Comparison of ENCODE assay signal across 9 cellular contexts in genomic region chr13:79522583-79522982, GRCh38. TPM values are rescaled to one million over a fixed set of nuclear protein-coding genes. Genes with fewer than 3 reads are reported as not detected.
A peak's percentile ranks its signal among the peaks of the same experiment; 100 is the strongest.
DNase-seq lines count a peak whose midpoint lies in the region; ATAC-seq and TF ChIP-seq lines count a peak whose summit lies in the region.
"Had no signal": no experiment of that assay in that cellular context is flagged by ENCODE, and none has a peak within 500 bp of the region (broad histone marks: within the 10 kb centered on the region; RNA-seq: fewer than 3 reads in every experiment).

No MANE protein-coding gene starts in this region.

- no peaks in the 10 kb centered on the region for H3K27me3 ChIP-seq in CD8-positive, alpha-beta T cell (ENCODE audit: insufficient read depth, low read length)
- no peaks in the 10 kb centered on the region for H3K27me3 ChIP-seq in body of pancreas

- H3K27ac Mint-ChIP-seq in activated T-helper 2 cell treated with anti-CD3 and anti-CD28 coated beads, Interferon-gamma antibody, Interleukin-2, Interleukin-4, amounts not matched to agents 10 μg/mL and 5 μg/mL and 100 μg/mL, durations not matched to agents 14 hours and 24 hours and 36 hours = peak overlapping the region; percentile 89
- H3K27ac Mint-ChIP-seq in CD8-positive, alpha-beta T cell = no peak overlapping the region

- TF ChIP-seq CTCF in CD8-positive, alpha-beta T cell (IDR thresholded peaks at IDR 0.05) = no peak
- TF ChIP-seq CTCF in body of pancreas (IDR thresholded peaks at IDR 0.05) = no peak

- H3K36me3 ChIP-seq in CD8-positive, alpha-beta T cell (ENCODE audit: insufficient read depth, low read length) = no peaks in the 10 kb centered on the region
- peaks cover 0 to 6% of the 10 kb centered on the region in 2 donors for H3K36me3 ChIP-seq in body of pancreas (replicated peaks in 1 of 2; ENCODE audit: insufficient read depth in 1 of 2, low read depth in 2 of 2)

- DNase-seq in EH (ENCODE audit: low read depth) (peak; percentile 62), OCI-M2 (lab: John Stamatoyannopoulos, UW; ENCODE audit: unreplicated experiment) (no peak), cortex of kidney (lab: John Stamatoyannopoulos, UW) (no peak), body of pancreas (no peak)
- peak; percentile 58 for DNase-seq in activated T-helper 2 cell treated with anti-CD3 and anti-CD28 coated beads, Interferon-gamma antibody, Interleukin-2, Interleukin-4, amounts not matched to agents 10 μg/mL and 5 μg/mL and 100 μg/mL, durations not matched to agents 14 hours and 24 hours and 36 hours (ENCODE audit: low spot score)
- DNase-seq in CD8-positive, alpha-beta T cell = no peak

- no peaks in the 10 kb centered on the region for H3K9me3 ChIP-seq in CD8-positive, alpha-beta T cell (ENCODE audit: low read length)
- H3K9me3 ChIP-seq in body of pancreas = no peaks in the 10 kb centered on the region

- peak overlapping the region; percentile 57 for H3K4me3 Mint-ChIP-seq in activated T-helper 2 cell treated with anti-CD3 and anti-CD28 coated beads, Interferon-gamma antibody, Interleukin-2, Interleukin-4, amounts not matched to agents 10 μg/mL and 5 μg/mL and 100 μg/mL, durations not matched to agents 14 hours and 24 hours and 36 hours (ENCODE audit: low read depth)
- H3K4me3 Mint-ChIP-seq in CD8-positive, alpha-beta T cell = no peak overlapping the region

- intact Hi-C loops in activated T-helper 2 cell treated with anti-CD3 and anti-CD28 coated beads, Interferon-gamma antibody, Interleukin-2, Interleukin-4, amounts not matched to agents 10 μg/mL and 5 μg/mL and 100 μg/mL, durations not matched to agents 14 hours and 24 hours and 36 hours (cut with micrococcal nuclease) = loop anchor here (1.0 to 10.0 kb wide), 5 partner anchors 32 to 328 kb away; partner anchors contain the start of genes NDFIP2 and RBM26
- intact Hi-C loops in CD8-positive, alpha-beta T cell (cut with DNase I, micrococcal nuclease) = no loop called here
- intact Hi-C loops in body of pancreas (cut with DNase I) = no loop called here

- H3K4me1 ChIP-seq in CD8-positive, alpha-beta T cell (ENCODE audit: insufficient read depth, low read length) = peaks cover 7% of the 10 kb centered on the region
- H3K4me1 ChIP-seq in body of pancreas = no peaks in the 10 kb centered on the region

- TF ChIP-seq POLR2A in body of pancreas (IDR thresholded peaks at IDR 0.05) = no peak

- peaks cover 39% of the 10 kb centered on the region for H3K4me1 Mint-ChIP-seq in activated T-helper 2 cell treated with anti-CD3 and anti-CD28 coated beads, Interferon-gamma antibody, Interleukin-2, Interleukin-4, amounts not matched to agents 10 μg/mL and 5 μg/mL and 100 μg/mL, durations not matched to agents 14 hours and 24 hours and 36 hours (ENCODE audit: low read depth)
- peaks cover 10% of the 10 kb centered on the region for H3K4me1 Mint-ChIP-seq in CD8-positive, alpha-beta T cell (ENCODE audit: low read depth)

- H3K36me3 Mint-ChIP-seq in activated T-helper 2 cell treated with anti-CD3 and anti-CD28 coated beads, Interferon-gamma antibody, Interleukin-2, Interleukin-4, amounts not matched to agents 10 μg/mL and 5 μg/mL and 100 μg/mL, durations not matched to agents 14 hours and 24 hours and 36 hours (ENCODE audit: low read depth) = peaks cover 50% of the 10 kb centered on the region
- H3K36me3 Mint-ChIP-seq in CD8-positive, alpha-beta T cell = peaks cover 7% of the 10 kb centered on the region

- no peaks in the 10 kb centered on the region for H3K9me3 Mint-ChIP-seq in activated T-helper 2 cell treated with anti-CD3 and anti-CD28 coated beads, Interferon-gamma antibody, Interleukin-2, Interleukin-4, amounts not matched to agents 10 μg/mL and 5 μg/mL and 100 μg/mL, durations not matched to agents 14 hours and 24 hours and 36 hours
- no peaks in the 10 kb centered on the region for H3K9me3 Mint-ChIP-seq in CD8-positive, alpha-beta T cell

- POLR2A ChIA-PET in CD8-positive, alpha-beta T cell (lab: Charles Lee) = interaction anchor here (0.7 to 1.2 kb wide), 2 partner anchors 21 to 117 kb away, joined by 3 read pairs; no protein-coding TSS in a partner anchor

- H3K27ac ChIP-seq in CD8-positive, alpha-beta T cell (ENCODE audit: low read depth, low read length) = no peak overlapping the region
- no peak overlapping the region for H3K27ac ChIP-seq in body of pancreas

- peak; percentile 95 for ATAC-seq in GM19397 (IDR thresholded peaks at IDR 0.05; ENCODE audit: unreplicated experiment)
- peak; percentile 84 for ATAC-seq in HG03280 (IDR thresholded peaks at IDR 0.05; ENCODE audit: unreplicated experiment)
- no peak for ATAC-seq in CD8-positive, alpha-beta T cell
- no peak for ATAC-seq in body of pancreas
- ATAC-seq: HCT116 had no signal

- no peaks in the 10 kb centered on the region for H3K27me3 Mint-ChIP-seq in activated T-helper 2 cell treated with anti-CD3 and anti-CD28 coated beads, Interferon-gamma antibody, Interleukin-2, Interleukin-4, amounts not matched to agents 10 μg/mL and 5 μg/mL and 100 μg/mL, durations not matched to agents 14 hours and 24 hours and 36 hours (ENCODE audit: low read depth)
- H3K27me3 Mint-ChIP-seq in CD8-positive, alpha-beta T cell (ENCODE audit: low read depth) = no peaks in the 10 kb centered on the region

- no peak overlapping the region for H3K4me3 ChIP-seq in CD8-positive, alpha-beta T cell (ENCODE audit: low read depth, low read length)
- no peak overlapping the region for H3K4me3 ChIP-seq in body of pancreas

- CTCF ChIA-PET in CD8-positive, alpha-beta T cell (lab: Charles Lee) = interaction anchor here (0.9 to 1.1 kb wide), 2 partner anchors 8 to 19 kb away, joined by 3 to 4 read pairs; no protein-coding TSS in a partner anchor

RNA-seq across cellular contexts. Expression of gene NDFIP2, which starts 41.6 kb away (rescaled TPM):
- total RNA-seq in activated T-helper 2 cell treated with anti-CD3 and anti-CD28 coated beads, Interferon-gamma antibody, Interleukin-2, Interleukin-4, amounts not matched to agents 10 μg/mL and 5 μg/mL and 100 μg/mL, durations not matched to agents 14 hours and 24 hours and 36 hours = 227 and 231 TPM in 2 replicates
- total RNA-seq in CD8-positive, alpha-beta T cell = 1 to 10 TPM; 2.6 TPM
- total RNA-seq in body of pancreas = 10 to 100 TPM; 16.8 to 18.9 TPM

Comparison
In these comparisons a context has a peak if more than half of its experiments do, and no peak if none do; other contexts are left out.
1. DNase-seq: peak in EH (single experiment) and activated T-helper 2 cell treated with anti-CD3 and anti-CD28 coated beads, Interferon-gamma antibody, Interleukin-2, Interleukin-4, amounts not matched to agents 10 μg/mL and 5 μg/mL and 100 μg/mL, durations not matched to agents 14 hours and 24 hours and 36 hours (single experiment); none in OCI-M2 (single experiment), CD8-positive, alpha-beta T cell (0 of 7), cortex of kidney (single experiment) and body of pancreas (0 of 4).
2. ATAC-seq: peak in GM19397 (single experiment) and HG03280 (single experiment); none in CD8-positive, alpha-beta T cell (single experiment) and body of pancreas (single experiment).
3. RNA of gene NDFIP2, which starts 41.6 kb away (total RNA-seq): 227 to 231 TPM in activated T-helper 2 cell treated with anti-CD3 and anti-CD28 coated beads, Interferon-gamma antibody, Interleukin-2, Interleukin-4, amounts not matched to agents 10 μg/mL and 5 μg/mL and 100 μg/mL, durations not matched to agents 14 hours and 24 hours and 36 hours; 16.8 to 18.9 TPM in body of pancreas and 2.6 TPM in CD8-positive, alpha-beta T cell; every median in the first group is over 10 times any median in the second.